In the genomic region with DNA sequence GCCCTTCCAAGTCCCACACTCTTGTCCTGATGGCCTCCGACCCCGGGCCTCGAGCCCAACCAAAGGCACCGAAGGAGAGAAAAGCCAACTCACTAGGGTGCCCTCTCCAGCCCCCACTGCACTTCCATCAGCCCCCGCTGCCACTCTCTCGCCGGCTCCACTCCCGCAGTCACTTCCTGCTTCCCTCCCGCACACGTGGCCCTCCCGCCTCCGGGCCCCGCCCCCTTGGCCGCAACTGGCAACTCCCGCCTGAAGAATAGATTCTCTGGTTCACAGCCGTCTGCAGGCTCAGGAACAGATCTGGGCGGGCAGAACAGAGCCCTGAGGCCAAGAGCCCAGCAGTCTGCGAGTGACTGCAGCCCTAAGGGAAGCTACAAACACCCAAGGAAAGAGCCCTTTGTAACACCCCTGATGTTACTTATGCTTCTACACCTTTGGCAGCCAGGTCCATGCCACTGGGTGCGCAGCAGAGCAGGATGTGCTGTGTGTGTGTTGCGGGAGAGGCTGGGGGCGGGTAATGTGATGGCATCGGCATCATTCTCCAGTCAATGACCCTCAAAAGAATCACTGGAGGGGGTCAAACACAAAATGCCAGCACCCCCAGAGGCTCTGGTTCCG, we compare ENCODE assay signal across 8 cellular contexts. TPM values are rescaled to one million over a fixed set of nuclear protein-coding genes. Genes with fewer than 3 reads are reported as not detected.
DNase-seq lines count a peak whose midpoint lies in the region; TF ChIP-seq lines count a peak whose summit lies in the region.

A gene with protein sequence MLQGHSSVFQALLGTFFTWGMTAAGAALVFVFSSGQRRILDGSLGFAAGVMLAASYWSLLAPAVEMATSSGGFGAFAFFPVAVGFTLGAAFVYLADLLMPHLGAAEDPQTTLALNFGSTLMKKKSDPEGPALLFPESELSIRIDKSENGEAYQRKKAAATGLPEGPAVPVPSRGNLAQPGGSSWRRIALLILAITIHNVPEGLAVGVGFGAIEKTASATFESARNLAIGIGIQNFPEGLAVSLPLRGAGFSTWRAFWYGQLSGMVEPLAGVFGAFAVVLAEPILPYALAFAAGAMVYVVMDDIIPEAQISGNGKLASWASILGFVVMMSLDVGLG (minus strand): TSS at position 171 of the 618 bp plus-strand sequence. CDS start 3,924 bp downstream, outside the sequence.

- H3K27me3 ChIP-seq in endodermal cell (ENCODE audit: control insufficient read depth, insufficient read depth, low read length, poor library complexity, severe bottlenecking) = peaks cover 13% of the 10 kb centered on the region

- H3K4me1 Mint-ChIP-seq in endodermal cell = peaks cover 8% of the 10 kb centered on the region

- TF ChIP-seq CTCF in GM20000 (IDR thresholded peaks at IDR 0.05; ENCODE audit: extremely low read depth, missing control alignments) (no peak), endodermal cell (conservative IDR thresholded peaks at IDR 0.05) (no peak)

- no peaks in the 10 kb centered on the region for H3K4me1 ChIP-seq in endodermal cell (ENCODE audit: control insufficient read depth, insufficient read depth, low read length)

- H3K9ac ChIP-seq in endodermal cell (ENCODE audit: extremely low read depth, low read length, poor library complexity, severe bottlenecking) = peak within 1 kb of the TSS; percentile 34

- peaks cover 52% of the 10 kb centered on the region for H3K27me3 Mint-ChIP-seq in endodermal cell (ENCODE audit: insufficient read depth)

- peak; percentile 91 for DNase-seq in COLO668 (lab: John Stamatoyannopoulos, UW; ENCODE audit: unreplicated experiment)
- DNase-seq in GM20000 (ENCODE audit: low spot score) = peak; percentile 90
- DNase-seq in HT-29 (ENCODE audit: low spot score) = peak; percentile 91
- DNase-seq in NOMO-1 treated with dmso at 0.1 percent for 144 hours (lab: John Stamatoyannopoulos, UW; ENCODE audit: unreplicated experiment) = peak; percentile 99
- peak; percentile 65 to 74 (median 74) for DNase-seq in activated CD8-positive, alpha-beta memory T cell treated with anti-CD3 and anti-CD28 coated beads for 48 hours (ENCODE audit: low read depth in 2 of 3, low spot score in 2 of 3)
- DNase-seq in endodermal cell = peak; percentile 99
- peak; percentile 96 for DNase-seq in mesenteric fat pad (ENCODE audit: low spot score)
- DNase-seq in stimulated activated CD8-positive, alpha-beta memory T cell treated with anti-CD3 and anti-CD28 coated beads, Interleukin-15, amount 100 ng/mL, for 24 hours (ENCODE audit: low read depth) = peak; percentile 65

- peak within 1 kb of the TSS; percentile 87 for H3K4me3 ChIP-seq in endodermal cell (ENCODE audit: low read length)

- H3K27ac Mint-ChIP-seq in endodermal cell = peak within 1 kb of the TSS; percentile 91

- H3K9me3 Mint-ChIP-seq in endodermal cell = no peaks in the 10 kb centered on the region

- no peaks in the 10 kb centered on the region for H3K36me3 ChIP-seq in endodermal cell (ENCODE audit: control insufficient read depth, insufficient read depth, low read length)

- peak within 1 kb of the TSS; percentile 89 for H3K4me3 Mint-ChIP-seq in endodermal cell

- no peak within 1 kb of the TSS for H3K27ac ChIP-seq in endodermal cell (ENCODE audit: low read depth, low read length)

- no peaks in the 10 kb centered on the region for H3K9me3 ChIP-seq in endodermal cell (ENCODE audit: control insufficient read depth, low read length)

- H3K36me3 Mint-ChIP-seq in endodermal cell (ENCODE audit: low read depth) = no peaks in the 10 kb centered on the region

- WGBS in endodermal cell (ENCODE audit: insufficient coverage in 1 of 2, insufficient read length in 1 of 2), 2 experiments = 19 to 20% methylated on average over 14 to 23 of the region's 23 CpGs

RNA-seq across cellular contexts. Expression of the gene that starts here (rescaled TPM):
- total RNA-seq in HT-29 (2014; rRNA removed; shearing (Covaris generic)) = 18.1 and 20.7 TPM in 2 replicates
- 10 to 100 TPM; 18.1 to 20.1 TPM for total RNA-seq in endodermal cell
- polyA plus RNA-seq in endodermal cell (2013, experiment 1 of 2) = 8.6 TPM
- polyA plus RNA-seq in endodermal cell (2013, experiment 2 of 2) = 9.0 TPM
- 36.2 TPM for total RNA-seq in mesenteric fat pad
